ENCODE assay signal across 8 cellular contexts in genomic region chr6:159729598-159729997, GRCh38. TPM values are rescaled to one million over a fixed set of nuclear protein-coding genes. Genes with fewer than 3 reads are reported as not detected.
DNase-seq lines count a peak whose midpoint lies in the region; ATAC-seq and TF ChIP-seq lines count a peak whose summit lies in the region.

No MANE protein-coding gene starts in this region.

- ATAC-seq in GM19351 (IDR thresholded peaks at IDR 0.05; ENCODE audit: unreplicated experiment) = no peak
- ATAC-seq in GM19328 (IDR thresholded peaks at IDR 0.05; ENCODE audit: unreplicated experiment) = no peak

- peaks cover 44% of the 10 kb centered on the region for H3K4me1 Mint-ChIP-seq in activated T-helper 2 cell treated with anti-CD3 and anti-CD28 coated beads, Interferon-gamma antibody, Interleukin-2, Interleukin-4, amounts not matched to agents 10 μg/mL and 5 μg/mL and 100 μg/mL, durations not matched to agents 14 hours and 24 hours and 36 hours (ENCODE audit: low read depth)

- TF ChIP-seq CTCF in HFF-Myc (IDR thresholded peaks at IDR 0.05; ENCODE audit: low read depth, low read length, missing control alignments) = no peak

- H3K27me3 Mint-ChIP-seq in activated T-helper 2 cell treated with anti-CD3 and anti-CD28 coated beads, Interferon-gamma antibody, Interleukin-2, Interleukin-4, amounts not matched to agents 10 μg/mL and 5 μg/mL and 100 μg/mL, durations not matched to agents 14 hours and 24 hours and 36 hours (ENCODE audit: low read depth) = no peaks in the 10 kb centered on the region

- H3K4me3 ChIP-seq in HFF-Myc (replicated peaks; ENCODE audit: low read depth, low read length) = peak overlapping the region; percentile 81

- peak; percentile 1 for DNase-seq in COLO668 (lab: John Stamatoyannopoulos, UW; ENCODE audit: unreplicated experiment)
- DNase-seq in HFF-Myc (ENCODE audit: extremely low read depth, low read depth) = no peak
- DNase-seq in activated T-helper 2 cell treated with anti-CD3 and anti-CD28 coated beads, Interferon-gamma antibody, Interleukin-2, Interleukin-4, amounts not matched to agents 10 μg/mL and 5 μg/mL and 100 μg/mL, durations not matched to agents 14 hours and 24 hours and 36 hours (ENCODE audit: low spot score) = no peak
- DNase-seq in kidney tubule cell (ENCODE audit: low spot score) = peak; percentile 34
- DNase-seq in putamen (ENCODE audit: low spot score) = no peak
- no peak for DNase-seq in DMS153 treated with DMSO at 0.1 percent for 48 hours (lab: John Stamatoyannopoulos, UW; ENCODE audit: unreplicated experiment)

- no peaks in the 10 kb centered on the region for H3K9me3 Mint-ChIP-seq in activated T-helper 2 cell treated with anti-CD3 and anti-CD28 coated beads, Interferon-gamma antibody, Interleukin-2, Interleukin-4, amounts not matched to agents 10 μg/mL and 5 μg/mL and 100 μg/mL, durations not matched to agents 14 hours and 24 hours and 36 hours

- H3K4me3 Mint-ChIP-seq in activated T-helper 2 cell treated with anti-CD3 and anti-CD28 coated beads, Interferon-gamma antibody, Interleukin-2, Interleukin-4, amounts not matched to agents 10 μg/mL and 5 μg/mL and 100 μg/mL, durations not matched to agents 14 hours and 24 hours and 36 hours (ENCODE audit: low read depth) = peak overlapping the region; percentile 88

- H3K27ac Mint-ChIP-seq in activated T-helper 2 cell treated with anti-CD3 and anti-CD28 coated beads, Interferon-gamma antibody, Interleukin-2, Interleukin-4, amounts not matched to agents 10 μg/mL and 5 μg/mL and 100 μg/mL, durations not matched to agents 14 hours and 24 hours and 36 hours = no peak overlapping the region

- H3K36me3 Mint-ChIP-seq in activated T-helper 2 cell treated with anti-CD3 and anti-CD28 coated beads, Interferon-gamma antibody, Interleukin-2, Interleukin-4, amounts not matched to agents 10 μg/mL and 5 μg/mL and 100 μg/mL, durations not matched to agents 14 hours and 24 hours and 36 hours (ENCODE audit: low read depth) = peaks cover 49% of the 10 kb centered on the region

- intact Hi-C loops in activated T-helper 2 cell treated with anti-CD3 and anti-CD28 coated beads, Interferon-gamma antibody, Interleukin-2, Interleukin-4, amounts not matched to agents 10 μg/mL and 5 μg/mL and 100 μg/mL, durations not matched to agents 14 hours and 24 hours and 36 hours (cut with micrococcal nuclease) = no loop called here

RNA-seq across cellular contexts. Expression of gene WTAP, which starts 2.3 kb away (rescaled TPM):
- 110 and 114 TPM in 2 replicates for total RNA-seq in activated T-helper 2 cell treated with anti-CD3 and anti-CD28 coated beads, Interferon-gamma antibody, Interleukin-2, Interleukin-4, amounts not matched to agents 10 μg/mL and 5 μg/mL and 100 μg/mL, durations not matched to agents 14 hours and 24 hours and 36 hours

RNA-seq across cellular contexts. Expression of gene ACAT2, which starts 32.2 kb away (rescaled TPM):
- 108 and 109 TPM in 2 replicates for total RNA-seq in activated T-helper 2 cell treated with anti-CD3 and anti-CD28 coated beads, Interferon-gamma antibody, Interleukin-2, Interleukin-4, amounts not matched to agents 10 μg/mL and 5 μg/mL and 100 μg/mL, durations not matched to agents 14 hours and 24 hours and 36 hours

RNA-seq across cellular contexts. Expression of gene SOD2, which starts 36.6 kb away (rescaled TPM):
- total RNA-seq in activated T-helper 2 cell treated with anti-CD3 and anti-CD28 coated beads, Interferon-gamma antibody, Interleukin-2, Interleukin-4, amounts not matched to agents 10 μg/mL and 5 μg/mL and 100 μg/mL, durations not matched to agents 14 hours and 24 hours and 36 hours = 54.3 and 60.8 TPM in 2 replicates

RNA-seq across cellular contexts. Expression of gene TCP1, which starts 59.8 kb away (rescaled TPM):
- 431 and 438 TPM in 2 replicates for total RNA-seq in activated T-helper 2 cell treated with anti-CD3 and anti-CD28 coated beads, Interferon-gamma antibody, Interleukin-2, Interleukin-4, amounts not matched to agents 10 μg/mL and 5 μg/mL and 100 μg/mL, durations not matched to agents 14 hours and 24 hours and 36 hours

Comparison
In these comparisons a context has a peak if more than half of its experiments do, and no peak if none do; other contexts are left out.
1. DNase-seq: peak in COLO668 (single experiment) and kidney tubule cell (single experiment); none in HFF-Myc (single experiment), activated T-helper 2 cell treated with anti-CD3 and anti-CD28 coated beads, Interferon-gamma antibody, Interleukin-2, Interleukin-4, amounts not matched to agents 10 μg/mL and 5 μg/mL and 100 μg/mL, durations not matched to agents 14 hours and 24 hours and 36 hours (single experiment), putamen (single experiment) and DMS153 treated with DMSO at 0.1 percent for 48 hours (single experiment).